In the genomic region with DNA sequence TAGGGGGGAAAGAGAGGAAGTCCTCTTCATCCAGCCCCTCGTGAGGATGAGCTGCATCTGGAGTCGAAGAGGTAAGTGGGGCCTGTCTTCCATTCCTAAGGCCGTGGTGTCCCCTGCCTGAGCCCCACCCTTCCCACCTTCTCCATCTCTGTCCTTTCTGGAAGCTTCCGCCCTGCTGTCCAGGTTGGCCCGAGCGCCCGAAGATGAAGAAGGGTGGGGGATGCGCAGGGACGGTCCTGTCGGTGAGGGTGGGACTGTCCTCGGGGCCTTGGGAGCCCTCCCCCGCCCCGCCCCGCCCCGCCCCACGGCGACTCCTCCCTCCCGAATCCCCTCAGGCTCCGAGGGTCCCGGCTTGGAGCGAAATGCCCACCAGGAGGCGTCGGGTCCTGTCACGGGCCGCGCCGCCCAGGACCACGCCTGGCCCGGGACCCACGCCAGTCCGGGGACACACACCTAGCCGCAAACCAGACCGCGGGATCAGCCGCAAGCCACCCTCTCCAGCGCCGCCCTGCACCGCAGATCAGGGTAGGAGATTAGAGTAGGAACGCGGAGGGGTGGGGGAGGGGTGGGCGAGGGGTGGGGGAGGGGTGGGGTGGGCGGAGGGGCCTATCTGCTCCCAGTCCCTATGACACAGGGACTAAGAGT, we compare ENCODE assay signal across 8 cellular contexts. TPM values are rescaled to one million over a fixed set of nuclear protein-coding genes. Genes with fewer than 3 reads are reported as not detected.
DNase-seq lines count a peak whose midpoint lies in the region; ATAC-seq and TF ChIP-seq lines count a peak whose summit lies in the region.
"Had no signal": no experiment of that assay in that cellular context is flagged by ENCODE, and none has a peak within 500 bp of the region (broad histone marks: within the 10 kb centered on the region; RNA-seq: fewer than 3 reads in every experiment).

No MANE protein-coding gene starts in this region.

- H2BK120ac ChIP-seq in H9 (ENCODE audit: low read depth, low read length, poor library complexity, severe bottlenecking): no peak overlapping the region

- DNase-seq in H9: peak; percentile 88
- peak; percentile 37 for DNase-seq in activated naive CD8-positive, alpha-beta T cell treated with anti-CD3 and anti-CD28 coated beads, Interleukin-2, amount 50 U/mL, for 24 hours
- DNase-seq in iPS DF 6.9 (ENCODE audit: low read depth, low spot score): peak; percentile 76
- peak; percentile 77 for DNase-seq in spleen
- DNase-seq in NCI-H1105 treated with DMSO at 0.1 percent for 48 hours (lab: John Stamatoyannopoulos, UW): no peak
- no peak for DNase-seq in caudate nucleus (lab: John Stamatoyannopoulos, UW)
- no peak for DNase-seq in effector CD4-positive, alpha-beta T cell
- DNase-seq: stimulated activated CD4-positive, alpha-beta T cell treated with anti-CD3 and anti-CD28 coated beads, Interleukin-12 subunit alpha, Interleukin-12 subunit beta, amount 100 ng/mL, for 4 hours had no signal

- no peak overlapping the region for H3K23ac ChIP-seq in H9 (ENCODE audit: insufficient read length, low read depth, low read length)

- no peak overlapping the region for H2BK5ac ChIP-seq in H9 (ENCODE audit: insufficient read length, low read length)

- H3K4me1 ChIP-seq in H9 (ENCODE audit: insufficient read depth, low read length): peaks cover 12% of the 10 kb centered on the region; the same call in 1 of the 2 replicates
- peaks cover 6% of the 10 kb centered on the region for H3K4me1 ChIP-seq in iPS DF 6.9 (ENCODE audit: control insufficient read depth, insufficient read depth, low read length)
- H3K4me1 ChIP-seq in spleen: peaks cover 0 to 7% (median 3%) of the 10 kb centered on the region in 6 donors

- no peak overlapping the region for H3K9ac ChIP-seq in H9 (ENCODE audit: extremely low read depth, insufficient read length, low read length)

- peak overlapping the region; percentile 68 to 76 for H3K4me3 Mint-ChIP-seq in H9
- H3K4me3 Mint-ChIP-seq in activated naive CD8-positive, alpha-beta T cell treated with anti-CD3 and anti-CD28 coated beads, Interleukin-2, amount 50 U/mL, for 24 hours: no peak overlapping the region

- no CpG with 5 or more reads among the region's 42 CpGs for WGBS in H9 (ENCODE audit: extremely low coverage, insufficient read length, low lambda C conversion rate)
- no CpG with 5 or more reads among the region's 42 CpGs for WGBS in iPS DF 6.9 (ENCODE audit: insufficient coverage, insufficient read length)
- WGBS in spleen, 5 donors: 8 to 13% (median 10%) methylated on average over 31 to 42 of the region's 42 CpGs

- H4K91ac ChIP-seq in H9 (ENCODE audit: insufficient read length, low read depth, low read length): no peak overlapping the region

- H3K9me3 ChIP-seq in H9 (ENCODE audit: control insufficient read depth, low read depth, low read length) (no peaks in the 10 kb centered on the region), iPS DF 6.9 (ENCODE audit: control insufficient read depth, insufficient read depth, low read length) (no peaks in the 10 kb centered on the region), spleen (no peaks in the 10 kb centered on the region)

- H3K23me2 ChIP-seq in H9 (ENCODE audit: insufficient read length, low read depth, low read length, poor library complexity, severe bottlenecking): peaks cover 3% of the 10 kb centered on the region

- H3K56ac ChIP-seq in H9 (ENCODE audit: insufficient read length, low read depth, low read length): no peak overlapping the region

- H2BK15ac ChIP-seq in H9 (ENCODE audit: low read depth, low read length): no peak overlapping the region

- H2BK12ac ChIP-seq in H9 (ENCODE audit: insufficient read length, low read depth, low read length): no peak overlapping the region

- H3K79me2 ChIP-seq in H9 (ENCODE audit: insufficient read depth, low read length): no peaks in the 10 kb centered on the region

- H3T11ph ChIP-seq in H9 (ENCODE audit: low read length): no peak overlapping the region

- TF ChIP-seq POLR2A in spleen (IDR thresholded peaks at IDR 0.05): no peak

- peak overlapping the region; percentile 26 for H2AFZ ChIP-seq in H9 (ENCODE audit: low read length)

- peak overlapping the region; percentile 89 for H3K18ac ChIP-seq in H9 (ENCODE audit: insufficient read length, low read depth, low read length)

- no peak for ATAC-seq in activated naive CD8-positive, alpha-beta T cell treated with anti-CD3 and anti-CD28 coated beads, Interleukin-2, amount 50 U/mL, for 24 hours

- no peaks in the 10 kb centered on the region for H3K36me3 Mint-ChIP-seq in H9 (ENCODE audit: insufficient read depth in 1 of 3, low read depth in 3 of 3)
- H3K36me3 Mint-ChIP-seq in activated naive CD8-positive, alpha-beta T cell treated with anti-CD3 and anti-CD28 coated beads, Interleukin-2, amount 50 U/mL, for 24 hours (ENCODE audit: low read depth): no peaks in the 10 kb centered on the region

- no peaks in the 10 kb centered on the region for H4K20me1 ChIP-seq in H9 (ENCODE audit: control insufficient read depth, insufficient read depth, insufficient read length)

- peaks cover 38 to 50% of the 10 kb centered on the region in 2 experiments for H3K4me1 Mint-ChIP-seq in H9
- peaks cover 6% of the 10 kb centered on the region for H3K4me1 Mint-ChIP-seq in activated naive CD8-positive, alpha-beta T cell treated with anti-CD3 and anti-CD28 coated beads, Interleukin-2, amount 50 U/mL, for 24 hours

- H3K27me3 Mint-ChIP-seq in H9 (ENCODE audit: low read depth): peaks cover 31% of the 10 kb centered on the region
- peaks cover 61% of the 10 kb centered on the region for H3K27me3 Mint-ChIP-seq in activated naive CD8-positive, alpha-beta T cell treated with anti-CD3 and anti-CD28 coated beads, Interleukin-2, amount 50 U/mL, for 24 hours

- H3K4me3 ChIP-seq in iPS DF 6.9 (ENCODE audit: low read length): peak overlapping the region; percentile 74
- H3K4me3 ChIP-seq in spleen: peak overlapping the region in 4 of 8 donors; percentile 1 to 54 (median 15)

- H4K8ac ChIP-seq in H9 (replicated peaks; ENCODE audit: insufficient read length, low read depth, low read length): no peak overlapping the region

- no peak overlapping the region for H3K27ac Mint-ChIP-seq in H9
- no peak overlapping the region for H3K27ac Mint-ChIP-seq in activated naive CD8-positive, alpha-beta T cell treated with anti-CD3 and anti-CD28 coated beads, Interleukin-2, amount 50 U/mL, for 24 hours

- no peak overlapping the region for H4K5ac ChIP-seq in H9 (ENCODE audit: insufficient read length, low read depth, low read length)

- TF ChIP-seq CTCF in H9 (conservative IDR thresholded peaks at IDR 0.05) (peak; percentile 69), spleen (IDR thresholded peaks at IDR 0.05 in 8 of 11, conservative IDR thresholded peaks at IDR 0.05 in 3 of 11) (peak in 4 of 11 experiments; percentile 16 to 30 (median 25))

- no peak overlapping the region for H2BK20ac ChIP-seq in H9 (ENCODE audit: low read depth, low read length, poor library complexity, severe bottlenecking)

- peak overlapping the region; percentile 54 for H3K4me2 ChIP-seq in H9 (ENCODE audit: insufficient read depth, insufficient read length, low read length)

- H3K4ac ChIP-seq in H9 (ENCODE audit: low read depth, low read length): no peak overlapping the region

- no peaks in the 10 kb centered on the region for H3K36me3 ChIP-seq in iPS DF 6.9 (ENCODE audit: control insufficient read depth, insufficient read depth, low read length)
- no peaks in the 10 kb centered on the region for H3K36me3 ChIP-seq in spleen

- intact Hi-C loops in spleen (cut with DNase I; ENCODE audit: low total_unique reads): no loop called here

- H3K27ac ChIP-seq in H9 (ENCODE audit: insufficient read length, low read depth, low read length) (no peak overlapping the region), iPS DF 6.9 (ENCODE audit: low read length) (no peak overlapping the region), spleen (no peak overlapping the region), caudate nucleus (ENCODE audit: low read depth, low read length) (no peak overlapping the region)

- no peaks in the 10 kb centered on the region; the same call in 1 of the 2 replicates for H3K27me3 ChIP-seq in H9 (ENCODE audit: insufficient read depth, low read length)
- no peaks in the 10 kb centered on the region for H3K27me3 ChIP-seq in iPS DF 6.9 (ENCODE audit: control insufficient read depth, insufficient read depth, low read length)
- peaks cover 0 to 70% (median 15%) of the 10 kb centered on the region in 7 donors for H3K27me3 ChIP-seq in spleen (replicated peaks in 1 of 7)

- H3K79me1 ChIP-seq in H9 (ENCODE audit: insufficient read depth, low read depth, low read length, poor library complexity, severe bottlenecking): no peaks in the 10 kb centered on the region

- H3K14ac ChIP-seq in H9 (ENCODE audit: insufficient read depth, low read length): peak overlapping the region; percentile 95

- H2AK5ac ChIP-seq in H9 (ENCODE audit: insufficient read length, low read length): no peak overlapping the region

- no peaks in the 10 kb centered on the region for H3K9me3 Mint-ChIP-seq in H9
- H3K9me3 Mint-ChIP-seq in activated naive CD8-positive, alpha-beta T cell treated with anti-CD3 and anti-CD28 coated beads, Interleukin-2, amount 50 U/mL, for 24 hours: no peaks in the 10 kb centered on the region

RNA-seq across cellular contexts. Expression of a gene that starts 15.3 kb away (rescaled TPM):
- total RNA-seq in H9 (2021): 10.1 and 10.5 TPM in 2 replicates
- total RNA-seq in spleen: not detected
- not detected for polyA plus RNA-seq in spleen

RNA-seq across cellular contexts. Expression of a gene that starts 37.8 kb away (rescaled TPM):
- total RNA-seq in H9 (2021): 0.59 and 0.81 TPM in 2 replicates
- 1 to 10 TPM in 6 of 7 donors, under 1 TPM in 1; 0.92 to 8.4 (median 3.2) TPM for total RNA-seq in spleen
- 1 to 10 TPM in 2 of 3 donors, under 1 TPM in 1; 0.20 to 1.5 (median 1.0) TPM for polyA plus RNA-seq in spleen

Comparison
In these comparisons a context has a peak if more than half of its experiments do, and no peak if none do; other contexts are left out.
1. DNase-seq: peak in H9 (single experiment), activated naive CD8-positive, alpha-beta T cell treated with anti-CD3 and anti-CD28 coated beads, Interleukin-2, amount 50 U/mL, for 24 hours (single experiment), iPS DF 6.9 (single experiment) and spleen (single experiment); none in NCI-H1105 treated with DMSO at 0.1 percent for 48 hours (single experiment), caudate nucleus (0 of 61) and effector CD4-positive, alpha-beta T cell (single experiment).